Comparison of ENCODE assay signal across 1 cellular context in the genomic region with DNA sequence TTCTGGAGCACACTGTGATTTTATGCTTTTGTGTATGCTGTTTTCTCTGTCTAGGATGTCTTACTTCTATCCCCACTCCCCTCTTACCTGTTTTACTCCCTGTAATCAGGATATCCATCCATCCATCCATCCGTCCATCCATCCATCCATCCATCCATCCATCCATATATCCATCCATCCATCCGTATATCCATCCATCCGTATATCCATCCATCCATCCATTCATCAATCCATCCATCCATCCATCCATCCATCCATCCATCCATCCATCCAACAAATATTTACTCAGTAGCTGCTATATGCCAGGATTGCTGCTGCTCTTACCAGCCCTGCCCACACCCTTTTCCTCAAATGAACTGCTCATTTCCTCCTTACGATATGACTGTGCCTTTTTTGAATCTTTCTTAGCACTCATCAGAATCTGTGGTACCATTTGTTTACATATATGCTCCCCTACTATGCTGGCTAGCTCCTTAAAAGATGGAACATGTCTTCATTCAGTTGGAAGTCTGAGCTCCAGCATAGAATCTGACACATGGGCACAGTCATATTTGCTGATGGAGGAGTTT.
A peak's percentile ranks its signal among the peaks of the same experiment; 100 is the strongest.
TF ChIP-seq lines count a peak whose summit lies in the region.

No MANE protein-coding gene starts in this region.

TF ChIP-seq in GM12878, 131 proteins besides CTCF, POLR2A, EP300 and RAD21:
- TF ChIP-seq JUNB (IDR thresholded peaks at IDR 0.05), result peak; percentile 10; the same call in 1 of the 2 replicates
- TF ChIP-seq, protein P1, sequence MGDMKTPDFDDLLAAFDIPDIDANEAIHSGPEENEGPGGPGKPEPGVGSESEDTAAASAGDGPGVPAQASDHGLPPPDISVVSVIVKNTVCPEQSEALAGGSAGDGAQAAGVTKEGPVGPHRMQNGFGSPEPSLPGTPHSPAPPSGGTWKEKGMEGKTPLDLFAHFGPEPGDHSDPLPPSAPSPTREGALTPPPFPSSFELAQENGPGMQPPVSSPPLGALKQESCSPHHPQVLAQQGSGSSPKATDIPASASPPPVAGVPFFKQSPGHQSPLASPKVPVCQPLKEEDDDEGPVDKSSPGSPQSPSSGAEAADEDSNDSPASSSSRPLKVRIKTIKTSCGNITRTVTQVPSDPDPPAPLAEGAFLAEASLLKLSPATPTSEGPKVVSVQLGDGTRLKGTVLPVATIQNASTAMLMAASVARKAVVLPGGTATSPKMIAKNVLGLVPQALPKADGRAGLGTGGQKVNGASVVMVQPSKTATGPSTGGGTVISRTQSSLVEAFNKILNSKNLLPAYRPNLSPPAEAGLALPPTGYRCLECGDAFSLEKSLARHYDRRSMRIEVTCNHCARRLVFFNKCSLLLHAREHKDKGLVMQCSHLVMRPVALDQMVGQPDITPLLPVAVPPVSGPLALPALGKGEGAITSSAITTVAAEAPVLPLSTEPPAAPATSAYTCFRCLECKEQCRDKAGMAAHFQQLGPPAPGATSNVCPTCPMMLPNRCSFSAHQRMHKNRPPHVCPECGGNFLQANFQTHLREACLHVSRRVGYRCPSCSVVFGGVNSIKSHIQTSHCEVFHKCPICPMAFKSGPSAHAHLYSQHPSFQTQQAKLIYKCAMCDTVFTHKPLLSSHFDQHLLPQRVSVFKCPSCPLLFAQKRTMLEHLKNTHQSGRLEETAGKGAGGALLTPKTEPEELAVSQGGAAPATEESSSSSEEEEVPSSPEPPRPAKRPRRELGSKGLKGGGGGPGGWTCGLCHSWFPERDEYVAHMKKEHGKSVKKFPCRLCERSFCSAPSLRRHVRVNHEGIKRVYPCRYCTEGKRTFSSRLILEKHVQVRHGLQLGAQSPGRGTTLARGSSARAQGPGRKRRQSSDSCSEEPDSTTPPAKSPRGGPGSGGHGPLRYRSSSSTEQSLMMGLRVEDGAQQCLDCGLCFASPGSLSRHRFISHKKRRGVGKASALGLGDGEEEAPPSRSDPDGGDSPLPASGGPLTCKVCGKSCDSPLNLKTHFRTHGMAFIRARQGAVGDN (IDR thresholded peaks at IDR 0.05), result no peak
